Comparison of ENCODE assay signal across 20 cellular contexts in genomic region chr4:96301727-96302126, GRCh38.
DNase-seq lines count a peak whose midpoint lies in the region; ATAC-seq, FAIRE-seq and TF ChIP-seq lines count a peak whose summit lies in the region.
"Had no signal": no experiment of that assay in that cellular context is flagged by ENCODE, and none has a peak within 500 bp of the region (broad histone marks: within the 10 kb centered on the region; RNA-seq: fewer than 3 reads in every experiment).

No MANE protein-coding gene starts in this region.

- H3K4me3 ChIP-seq in A549 (no peak overlapping the region), IMR-90 (ENCODE audit: insufficient read depth, low read depth, low read length) (no peak overlapping the region), H1 (ENCODE audit: extremely low read depth in 1 of 4, insufficient read depth in 2 of 4, low read depth in 3 of 4, low read length in 4 of 4) (no peak overlapping the region)
- H3K4me3 ChIP-seq: BLaER1 treated with 17β-estradiol and CSF1 and Interleukin-3, amounts not matched to agents 10 nM and 100 nM had no signal

- POLR2A ChIA-PET in A549 (lab: Yijun Ruan, JAX) (no interaction called here), IMR-90 (lab: Charles Lee; ENCODE audit: unreplicated experiment) (no interaction called here), H1 (lab: Charles Lee; ENCODE audit: partially characterized antibody) (no interaction called here)

- no peak overlapping the region for H2BK20ac ChIP-seq in IMR-90 (ENCODE audit: low read depth, low read length)
- H2BK20ac ChIP-seq in H1 (ENCODE audit: low read length): no peak overlapping the region

- H3K23me2 ChIP-seq in H1 (ENCODE audit: low read depth, low read length): no peaks in the 10 kb centered on the region

- dilution Hi-C loops in IMR-90 (cut with HindIII; ENCODE audit: low sequenced_read_pairs, unreplicated experiment): no loop called here

- TF ChIP-seq CTCF in A549 (IDR thresholded peaks at IDR 0.05): no peak
- no peak for TF ChIP-seq CTCF in IMR-90 (conservative IDR thresholded peaks at IDR 0.05; ENCODE audit: low read depth, low read length)
- TF ChIP-seq CTCF in H1 (IDR thresholded peaks at IDR 0.05; ENCODE audit: control extremely low read depth in 1 of 3, insufficient read depth in 1 of 3, low read depth in 1 of 3, low read length in 3 of 3): no peak

- DNase-seq in A549 (ENCODE audit: low read depth in 1 of 2, low spot score in 1 of 2) (no peak), IMR-90 (no peak), H1 (ENCODE audit: low read depth in 1 of 2, low spot score in 2 of 2) (no peak), NCI-H1694 (lab: John Stamatoyannopoulos, UW) (no peak), GM19240 (ENCODE audit: insufficient read length, low spot score) (no peak)
- DNase-seq: 8988T; AML-193; Caco-2; Calu3; CD4-positive, alpha-beta T cell; CD8-positive, alpha-beta T cell; DMS79 treated with DMSO at 0.1 percent for 48 hours; GF-D8 had no signal

- H3K9me3 ChIP-seq in A549 (no peaks in the 10 kb centered on the region), IMR-90 (ENCODE audit: control insufficient read depth, insufficient read depth, low read length) (no peaks in the 10 kb centered on the region; the same call in 1 of the 2 replicates), H1 (ENCODE audit: insufficient read depth in 2 of 2, low read depth in 1 of 2, low read length in 1 of 2) (no peaks in the 10 kb centered on the region)
- H3K9me3 ChIP-seq: BLaER1 treated with 17β-estradiol and CSF1 and Interleukin-3, amounts not matched to agents 10 nM and 100 nM had no signal

- H4K5ac ChIP-seq in IMR-90 (ENCODE audit: low read depth, low read length): no peak overlapping the region
- H4K5ac ChIP-seq in H1 (ENCODE audit: insufficient read length, low read depth, low read length): no peak overlapping the region

- H2BK120ac ChIP-seq in IMR-90 (ENCODE audit: low read depth, low read length): no peak overlapping the region
- H2BK120ac ChIP-seq in H1 (replicated peaks; ENCODE audit: low read depth, low read length): no peak overlapping the region

- intact Hi-C loops in IMR-90 (cut with micrococcal nuclease): no loop called here

- BruUV-seq in IMR-90 (replicated peaks; lab: Mats Ljungman, UMichigan): no TSS peak

- H2AK5ac ChIP-seq in IMR-90 (ENCODE audit: low read depth, low read length) (no peak overlapping the region), H1 (ENCODE audit: low read depth, low read length) (no peak overlapping the region)

- H3K18ac ChIP-seq in IMR-90 (ENCODE audit: low read depth, low read length) (no peak overlapping the region), H1 (ENCODE audit: extremely low read depth, low read length) (no peak overlapping the region)

- H3K36me3 ChIP-seq in IMR-90 (ENCODE audit: control insufficient read depth, insufficient read depth, low read length) (no peaks in the 10 kb centered on the region), H1 (ENCODE audit: control insufficient read depth in 2 of 4, insufficient read depth in 4 of 4, low read length in 3 of 4) (no peaks in the 10 kb centered on the region)
- H3K36me3 ChIP-seq: BLaER1 treated with 17β-estradiol and CSF1 and Interleukin-3, amounts not matched to agents 10 nM and 100 nM had no signal

- WGBS in A549 (ENCODE audit: missing lambda C conversion rate): 68% methylated on average over 4 of the region's 4 CpGs
- no CpG with 5 or more reads among the region's 4 CpGs for WGBS in IMR-90 (ENCODE audit: extremely low coverage in 2 of 2, insufficient read length in 1 of 2), 2 experiments
- 91% methylated on average over 4 of the region's 4 CpGs; no CpG with 5 or more reads in 1 of the 2 experiments for WGBS in H1 (ENCODE audit: extremely low coverage in 1 of 2, insufficient coverage in 1 of 2, insufficient read length in 1 of 2, insufficient replicate concordance in 2 of 2, low coverage in 1 of 2, low lambda C conversion rate in 2 of 2, missing lambda C conversion rate in 1 of 2), 2 experiments

- H3K27me3 ChIP-seq in IMR-90 (ENCODE audit: control insufficient read depth, insufficient read depth, low read length) (no peaks in the 10 kb centered on the region), H1 (replicated peaks in 1 of 4; ENCODE audit: control insufficient read depth in 3 of 4, extremely low read depth in 1 of 4, insufficient read depth in 3 of 4, low read length in 3 of 4) (no peaks in the 10 kb centered on the region)
- H3K27me3 ChIP-seq: BLaER1 treated with 17β-estradiol and CSF1 and Interleukin-3, amounts not matched to agents 10 nM and 100 nM had no signal

- H3K56ac ChIP-seq in IMR-90 (ENCODE audit: extremely low read depth, insufficient read depth, low read length) (no peak overlapping the region), H1 (replicated peaks; ENCODE audit: insufficient read length, low read depth, low read length) (no peak overlapping the region)

- no peak overlapping the region for H2AFZ ChIP-seq in IMR-90 (replicated peaks; ENCODE audit: low read length, poor library complexity)
- no peak overlapping the region for H2AFZ ChIP-seq in H1 (ENCODE audit: low read length)

- TF ChIP-seq RAD21 in A549 (conservative IDR thresholded peaks at IDR 0.05 in 1 of 2, IDR thresholded peaks at IDR 0.05 in 1 of 2) (no peak), IMR-90 (IDR thresholded peaks at IDR 0.05; ENCODE audit: low read length) (no peak), H1 (IDR thresholded peaks at IDR 0.05 in 1 of 2, conservative IDR thresholded peaks at IDR 0.05 in 1 of 2; ENCODE audit: low read depth in 2 of 2, low read length in 2 of 2) (no peak)

- H2AK9ac ChIP-seq in IMR-90 (replicated peaks; ENCODE audit: low read depth, low read length, poor library complexity): no peak overlapping the region

- H3K4ac ChIP-seq in IMR-90 (ENCODE audit: low read depth, low read length) (no peak overlapping the region), H1 (replicated peaks; ENCODE audit: insufficient read length, low read depth, low read length) (no peak overlapping the region)

- TF ChIP-seq EP300 in A549 (IDR thresholded peaks at IDR 0.05) (no peak), H1 (IDR thresholded peaks at IDR 0.05; ENCODE audit: borderline replicate concordance in 1 of 2, low read depth in 2 of 2, low read length in 2 of 2) (no peak)

- no peak for ATAC-seq in A549
- no peak for ATAC-seq in IMR-90 (ENCODE audit: low read depth)
- ATAC-seq: CD8-positive, alpha-beta T cell had no signal

- no peak overlapping the region for H3K14ac ChIP-seq in IMR-90 (replicated peaks; ENCODE audit: low read depth, low read length)
- no peak overlapping the region for H3K14ac ChIP-seq in H1 (ENCODE audit: insufficient read length)

- CTCF ChIA-PET in A549 (lab: Yijun Ruan, JAX): no interaction called here
- CTCF ChIA-PET in IMR-90 (lab: Yijun Ruan, JAX): no interaction called here
- CTCF ChIA-PET in H1 (lab: Charles Lee; ENCODE audit: partially characterized antibody): interaction anchor here (0.7 kb wide), 1 partner anchor 767 kb away, joined by 3 read pairs; no protein-coding TSS in a partner anchor

- H3K9me1 ChIP-seq in IMR-90 (ENCODE audit: insufficient read depth, low read length): no peaks in the 10 kb centered on the region

- H3K23ac ChIP-seq in IMR-90 (ENCODE audit: low read depth, low read length) (no peak overlapping the region), H1 (ENCODE audit: insufficient read length) (no peak overlapping the region)

- H3K4me2 ChIP-seq in A549: no peak overlapping the region
- H3K4me2 ChIP-seq in IMR-90 (ENCODE audit: low read depth, low read length): no peak overlapping the region
- no peak overlapping the region for H3K4me2 ChIP-seq in H1 (ENCODE audit: insufficient read depth in 1 of 2, low read depth in 2 of 2, low read length in 2 of 2)
- H3K4me2 ChIP-seq: BLaER1 treated with 17β-estradiol and CSF1 and Interleukin-3, amounts not matched to agents 10 nM and 100 nM had no signal

- H2BK15ac ChIP-seq in IMR-90 (ENCODE audit: low read depth, low read length) (no peak overlapping the region), H1 (ENCODE audit: low read length) (no peak overlapping the region)

- H3K4me1 ChIP-seq in A549 (no peaks in the 10 kb centered on the region), IMR-90 (ENCODE audit: control insufficient read depth, insufficient read depth, low read length) (no peaks in the 10 kb centered on the region), H1 (replicated peaks in 1 of 4; ENCODE audit: control insufficient read depth in 3 of 4, insufficient read depth in 4 of 4, low read length in 3 of 4) (no peaks in the 10 kb centered on the region)
- H3K4me1 ChIP-seq: BLaER1 treated with 17β-estradiol and CSF1 and Interleukin-3, amounts not matched to agents 10 nM and 100 nM had no signal

- no peak overlapping the region for H4K91ac ChIP-seq in IMR-90 (ENCODE audit: insufficient read depth, low read depth, low read length)
- H4K91ac ChIP-seq in H1 (replicated peaks; ENCODE audit: insufficient read length, low read length): no peak overlapping the region

- no peaks in the 10 kb centered on the region for H3K79me1 ChIP-seq in IMR-90 (ENCODE audit: low read depth in 1 of 2, low read length in 2 of 2)
- no peaks in the 10 kb centered on the region for H3K79me1 ChIP-seq in H1 (ENCODE audit: low read depth, low read length)

- TF ChIP-seq POLR2A in A549 (IDR thresholded peaks at IDR 0.05; ENCODE audit: low read length) (no peak), IMR-90 (IDR thresholded peaks at IDR 0.05; ENCODE audit: low read depth, low read length) (no peak), H1 (IDR thresholded peaks at IDR 0.05; ENCODE audit: control extremely low read depth in 1 of 2, low read depth in 2 of 2, low read length in 2 of 2) (no peak)

- H3K27ac ChIP-seq in A549: no peak overlapping the region
- H3K27ac ChIP-seq in IMR-90 (ENCODE audit: insufficient read depth, low read length): no peak overlapping the region
- H3K27ac ChIP-seq in H1 (ENCODE audit: low read depth, low read length): no peak overlapping the region
- H3K27ac ChIP-seq: BLaER1 treated with 17β-estradiol and CSF1 and Interleukin-3, amounts not matched to agents 10 nM and 100 nM; C4-2B had no signal

- no peak overlapping the region for H3K9ac ChIP-seq in IMR-90 (ENCODE audit: low read depth, low read length)
- H3K9ac ChIP-seq in H1 (replicated peaks in 1 of 4; ENCODE audit: extremely low read depth in 1 of 4, low read depth in 3 of 4, low read length in 3 of 4): no peak overlapping the region
- H3K9ac ChIP-seq: BLaER1 treated with 17β-estradiol and CSF1 and Interleukin-3, amounts not matched to agents 10 nM and 100 nM had no signal

- H2BK5ac ChIP-seq in IMR-90 (ENCODE audit: low read depth, low read length, poor library complexity, severe bottlenecking) (no peak overlapping the region), H1 (ENCODE audit: low read depth, low read length) (no peak overlapping the region)

- in situ Hi-C loops in IMR-90 (cut with MboI; ENCODE audit: low sequenced_read_pairs): no loop called here

- FAIRE-seq in A549 (lab: Jason Lieb, UNC) (no peak), H1 (lab: Jason Lieb, UNC) (no peak)
- FAIRE-seq: A204.1, D721Med, G401.6, GM12891, GM19239 had no signal

- H3K79me2 ChIP-seq in H1 (ENCODE audit: control insufficient read depth in 1 of 2, insufficient read depth in 2 of 2, low read length in 2 of 2): no peaks in the 10 kb centered on the region

- H4K20me1 ChIP-seq in IMR-90 (ENCODE audit: insufficient read depth, low read length) (no peaks in the 10 kb centered on the region), H1 (replicated peaks in 1 of 2; ENCODE audit: control insufficient read depth in 1 of 2, insufficient read depth in 2 of 2, low read length in 2 of 2) (no peaks in the 10 kb centered on the region)
- H4K20me1 ChIP-seq: BLaER1 treated with 17β-estradiol and CSF1 and Interleukin-3, amounts not matched to agents 10 nM and 100 nM had no signal

- H4K8ac ChIP-seq in IMR-90 (ENCODE audit: low read depth in 2 of 2, low read length in 2 of 2) (no peak overlapping the region), H1 (ENCODE audit: extremely low read depth, insufficient read depth, low read length) (no peak overlapping the region)

- H2BK12ac ChIP-seq in H1 (ENCODE audit: low read depth, low read length): no peak overlapping the region

Comparison
In these comparisons a context has a peak if more than half of its experiments do, and no peak if none do; other contexts are left out.
1. Of the 18 proteins assayed by ChIP-seq in both H1 and A549: peak only in H1: none; only in A549: none; in both: MAFK; in neither: 17.